In genomic region chr2:156003780-156004179, GRCh38 we compare ENCODE assay signal across 14 cellular contexts.
DNase-seq lines count a peak whose midpoint lies in the region; ATAC-seq and TF ChIP-seq lines count a peak whose summit lies in the region.
"Had no signal": no experiment of that assay in that cellular context is flagged by ENCODE, and none has a peak within 500 bp of the region (broad histone marks: within the 10 kb centered on the region; RNA-seq: fewer than 3 reads in every experiment).

No MANE protein-coding gene starts in this region.

- H3K36me3 ChIP-seq in DND-41 (ENCODE audit: insufficient read depth, low read length), result no peaks in the 10 kb centered on the region
- H3K36me3 ChIP-seq: BLaER1 treated with 17β-estradiol and CSF1 and Interleukin-3, amounts not matched to agents 10 nM and 100 nM had no signal

- H3K9me3 Mint-ChIP-seq in glutamatergic neuron (ENCODE audit: unreplicated experiment), result no peaks in the 10 kb centered on the region
- H3K9me3 Mint-ChIP-seq: GM23338 had no signal

- H2AFZ ChIP-seq in DND-41 (ENCODE audit: low read depth, low read length), result no peak overlapping the region
- H2AFZ ChIP-seq: GM23338 had no signal

- no peaks in the 10 kb centered on the region for H3K9me3 ChIP-seq in DND-41 (ENCODE audit: insufficient read depth, low read length, severe bottlenecking)
- H3K9me3 ChIP-seq: BLaER1 treated with 17β-estradiol and CSF1 and Interleukin-3, amounts not matched to agents 10 nM and 100 nM had no signal

- H3K4me1 ChIP-seq in DND-41 (ENCODE audit: insufficient read depth, low read length), result no peaks in the 10 kb centered on the region

- no peaks in the 10 kb centered on the region for H3K27me3 ChIP-seq in DND-41 (ENCODE audit: insufficient read depth, low read length, poor library complexity)
- H3K27me3 ChIP-seq: BLaER1 treated with 17β-estradiol and CSF1 and Interleukin-3, amounts not matched to agents 10 nM and 100 nM had no signal

- no peak overlapping the region for H3K27ac ChIP-seq in DND-41 (ENCODE audit: low read length)

- no peak overlapping the region for H3K4me2 ChIP-seq in DND-41 (ENCODE audit: insufficient read depth, low read length)
- H3K4me2 ChIP-seq: GM23338 had no signal

- H4K20me1 ChIP-seq in DND-41 (ENCODE audit: insufficient read depth, low read length), result no peaks in the 10 kb centered on the region
- H4K20me1 ChIP-seq: BLaER1 treated with 17β-estradiol and CSF1 and Interleukin-3, amounts not matched to agents 10 nM and 100 nM had no signal

- no peak overlapping the region for H3K27ac Mint-ChIP-seq in glutamatergic neuron (ENCODE audit: unreplicated experiment)
- H3K27ac Mint-ChIP-seq: CD4-positive, CD25-positive, alpha-beta regulatory T cell; GM23338 had no signal

- peaks cover 6% of the 10 kb centered on the region for H3K4me1 Mint-ChIP-seq in glutamatergic neuron (ENCODE audit: low read depth, unreplicated experiment)
- H3K4me1 Mint-ChIP-seq: CD4-positive, CD25-positive, alpha-beta regulatory T cell had no signal

- H3K4me3 ChIP-seq in DND-41 (ENCODE audit: low read depth in 1 of 2, low read length in 2 of 2) (no peak overlapping the region), epithelial cell of esophagus (ENCODE audit: low read length) (no peak overlapping the region)
- H3K4me3 ChIP-seq: BLaER1 treated with 17β-estradiol and CSF1 and Interleukin-3, amounts not matched to agents 10 nM and 100 nM; GM23338; K562 had no signal

- H3K79me2 ChIP-seq in DND-41 (ENCODE audit: insufficient read depth, low read length), result no peaks in the 10 kb centered on the region

- ATAC-seq in DND-41 (ENCODE audit: insufficient read depth, low read depth), result peak; percentile 42; the same call in 1 of the 3 replicates
- peak; percentile 51 for ATAC-seq in GM18858 (IDR thresholded peaks at IDR 0.05; ENCODE audit: unreplicated experiment)
- ATAC-seq in HG03432 (IDR thresholded peaks at IDR 0.05; ENCODE audit: unreplicated experiment), result peak; percentile 67
- ATAC-seq in HG03565 (IDR thresholded peaks at IDR 0.05; ENCODE audit: unreplicated experiment), result no peak
- ATAC-seq: K562 had no signal

- peaks cover 4% of the 10 kb centered on the region for H3K27me3 Mint-ChIP-seq in glutamatergic neuron (ENCODE audit: unreplicated experiment)
- H3K27me3 Mint-ChIP-seq: CD4-positive, CD25-positive, alpha-beta regulatory T cell had no signal

- TF ChIP-seq CTCF in DND-41 (IDR thresholded peaks at IDR 0.05; ENCODE audit: borderline replicate concordance, extremely low read depth, low read length, poor library complexity, severe bottlenecking) (no peak), epithelial cell of esophagus (IDR thresholded peaks at IDR 0.05; ENCODE audit: insufficient read depth, low read depth, low read length, missing control alignments) (no peak), glutamatergic neuron (IDR thresholded peaks at IDR 0.05; ENCODE audit: partially characterized antibody, unreplicated experiment) (no peak)

- H3K9ac ChIP-seq in DND-41 (ENCODE audit: low read depth, low read length), result no peak overlapping the region
- H3K9ac ChIP-seq: BLaER1 treated with 17β-estradiol and CSF1 and Interleukin-3, amounts not matched to agents 10 nM and 100 nM had no signal

- no peak for DNase-seq in DND-41
- DNase-seq in epithelial cell of esophagus (ENCODE audit: low read depth), result peak; percentile 25
- DNase-seq in glutamatergic neuron, result no peak
- DNase-seq in retina, result no peak
- DNase-seq: 8988T; CD4-positive, CD25-positive, alpha-beta regulatory T cell; DMS53; Karpas-422 had no signal

- H3K36me3 Mint-ChIP-seq in glutamatergic neuron (ENCODE audit: unreplicated experiment), result no peaks in the 10 kb centered on the region
- H3K36me3 Mint-ChIP-seq: CD4-positive, CD25-positive, alpha-beta regulatory T cell had no signal

- H3K4me3 Mint-ChIP-seq in glutamatergic neuron (ENCODE audit: unreplicated experiment), result no peak overlapping the region
- H3K4me3 Mint-ChIP-seq: CD4-positive, CD25-positive, alpha-beta regulatory T cell; GM23338 had no signal
